In the genomic region with DNA sequence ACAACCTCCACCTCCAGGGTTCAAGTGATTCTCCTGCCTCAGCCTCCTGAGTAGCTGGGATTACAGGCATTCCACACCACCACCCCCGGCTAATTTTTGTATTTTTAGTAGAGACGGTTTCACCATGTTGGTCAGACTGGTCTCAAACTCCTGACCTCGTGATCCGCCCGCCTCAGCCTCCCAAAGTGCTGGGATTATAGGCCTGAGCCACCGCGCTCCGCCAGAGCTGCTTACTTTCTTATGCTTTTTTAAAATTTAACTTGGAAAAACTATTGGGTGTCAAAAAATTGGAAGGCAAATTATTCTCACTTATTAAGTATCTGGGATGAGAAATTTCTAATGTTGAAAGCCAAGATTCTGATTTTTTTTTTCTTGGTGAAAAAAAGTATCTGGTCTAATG, we compare ENCODE assay signal across 8 cellular contexts. TPM values are rescaled to one million over a fixed set of nuclear protein-coding genes. Genes with fewer than 3 reads are reported as not detected.
DNase-seq lines count a peak whose midpoint lies in the region; ATAC-seq and TF ChIP-seq lines count a peak whose summit lies in the region.
"Not testable (repeated sequence)": the region's sequence is repeated elsewhere in the genome, so short reads cannot be mapped to it uniquely, and the experiment has no call there.
"Had no signal": no experiment of that assay in that cellular context is flagged by ENCODE, and none has a peak within 500 bp of the region (broad histone marks: within the 10 kb centered on the region; RNA-seq: fewer than 3 reads in every experiment).

No MANE protein-coding gene starts in this region.

- POLR2A ChIA-PET in A673 (lab: Charles Lee; ENCODE audit: low non-redundant PET), result not testable (repeated sequence)

- H3K9ac ChIP-seq in subcutaneous abdominal adipose tissue (ENCODE audit: low read length in 5 of 5), result not testable (repeated sequence)

- CTCF ChIA-PET in A673 (lab: Charles Lee), result not testable (repeated sequence)

- not testable (repeated sequence) for H3K4me3 Mint-ChIP-seq in nephron

- H3K36me3 ChIP-seq in A673 (ENCODE audit: insufficient read depth, low read length, poor library complexity, severe bottlenecking), result peaks cover 40% of the 10 kb centered on the region
- peaks cover 42 to 47% of the 10 kb centered on the region in 2 donors for H3K36me3 ChIP-seq in ascending aorta
- H3K36me3 ChIP-seq in sigmoid colon, result peaks cover 4 to 43% (median 30%) of the 10 kb centered on the region in 4 donors
- H3K36me3 ChIP-seq in subcutaneous abdominal adipose tissue (ENCODE audit: control insufficient read depth in 5 of 5, insufficient read depth in 5 of 5, low read length in 5 of 5), result peaks cover 19 to 37% (median 25%) of the 10 kb centered on the region in 5 donors

- not testable (repeated sequence) for H3K4me3 ChIP-seq in A673 (ENCODE audit: low read depth, low read length, poor library complexity, severe bottlenecking); ascending aorta; sigmoid colon; subcutaneous abdominal adipose tissue (ENCODE audit: low read depth in 1 of 5, low read length in 5 of 5)

- intact Hi-C loops in A673 (cut with micrococcal nuclease; ENCODE audit: unreplicated experiment); ascending aorta (cut with DNase I); cardiac septum (cut with DNase I); sigmoid colon (cut with DNase I): not testable (repeated sequence)

- not testable (repeated sequence) for ATAC-seq in left lobe of liver

- not testable (repeated sequence) for TF ChIP-seq CTCF in A673 (conservative IDR thresholded peaks at IDR 0.05; ENCODE audit: low read depth, low read length); ascending aorta (IDR thresholded peaks at IDR 0.05); nephron (IDR thresholded peaks at IDR 0.05; ENCODE audit: unreplicated experiment in 3 of 3); sigmoid colon (IDR thresholded peaks at IDR 0.05)

- H3K4me1 ChIP-seq in A673 (ENCODE audit: insufficient read depth, low read length, poor library complexity, severe bottlenecking) (peaks cover 27% of the 10 kb centered on the region), ascending aorta (peaks cover 3 to 23% of the 10 kb centered on the region in 2 donors), sigmoid colon (peaks cover 0 to 39% (median 36%) of the 10 kb centered on the region in 4 donors), subcutaneous abdominal adipose tissue (ENCODE audit: control insufficient read depth in 5 of 5, insufficient read depth in 5 of 5, low read length in 5 of 5) (peaks cover 33 to 65% (median 53%) of the 10 kb centered on the region in 5 donors)

- not testable (repeated sequence) for TF ChIP-seq EP300 in sigmoid colon (IDR thresholded peaks at IDR 0.05)

- peaks cover 49% of the 10 kb centered on the region for H3K4me1 Mint-ChIP-seq in nephron

- H3K9me3 ChIP-seq in A673 (ENCODE audit: low read depth, low read length, poor library complexity, severe bottlenecking); ascending aorta; sigmoid colon; subcutaneous abdominal adipose tissue (ENCODE audit: control insufficient read depth in 5 of 5, low read length in 5 of 5): not testable (repeated sequence)

- H3K27me3 Mint-ChIP-seq in nephron (ENCODE audit: low read depth), result not testable (repeated sequence)

- 88 to 92% methylated on average over 8 of the region's 8 CpGs for WGBS in sigmoid colon, 2 donors

- BruUV-seq in A673 (replicated peaks; lab: Mats Ljungman, UMichigan), result not testable (repeated sequence)

- not testable (repeated sequence) for DNase-seq in A673 (ENCODE audit: low spot score)
- DNase-seq in ascending aorta (ENCODE audit: low spot score in 2 of 2) (peak in 1 of 2 donors; percentile 44), cardiac septum (ENCODE audit: low spot score) (peak; percentile 27), left lobe of liver (ENCODE audit: low spot score) (peak; percentile 14), sigmoid colon (peak; percentile 64)

- not testable (repeated sequence) for TF ChIP-seq POLR2A in sigmoid colon (IDR thresholded peaks at IDR 0.05)

- peaks cover 36% of the 10 kb centered on the region for H3K36me3 Mint-ChIP-seq in nephron (ENCODE audit: low read depth)

- H3K27ac Mint-ChIP-seq in nephron, result peak overlapping the region; percentile 95 to 99 (median 95)

- not testable (repeated sequence) for H3K27me3 ChIP-seq in A673 (replicated peaks; ENCODE audit: insufficient read depth, low read depth, low read length, poor library complexity); ascending aorta; sigmoid colon; subcutaneous abdominal adipose tissue (ENCODE audit: control insufficient read depth in 5 of 5, insufficient read depth in 4 of 5, low read length in 5 of 5)

- H3K27ac ChIP-seq in A673 (ENCODE audit: low read depth, low read length, poor library complexity, severe bottlenecking) (peak overlapping the region; percentile 74), ascending aorta (peak overlapping the region; percentile 94 to 99), sigmoid colon (peak overlapping the region; percentile 80 to 97 (median 91)), subcutaneous abdominal adipose tissue (ENCODE audit: low read depth, low read length) (peak overlapping the region; percentile 83)

- H3K9me3 Mint-ChIP-seq in nephron, result not testable (repeated sequence)

RNA-seq across cellular contexts. Expression of a gene that starts 3.7 kb away (rescaled TPM):
- 48.7 and 58.7 TPM in 2 replicates for total RNA-seq in A673 (2021)
- 200 TPM for total RNA-seq in ascending aorta
- total RNA-seq in cardiac septum, result 155 TPM
- total RNA-seq in left lobe of liver, result 7.5 TPM
- 100 to 1,000 TPM in 2 of 4 donors, 10 to 100 TPM in 2; 51.8 to 126 (median 94.6) TPM for total RNA-seq in sigmoid colon
- 10 to 100 TPM; 33.6 to 44.4 (median 34.9) TPM for polyA plus RNA-seq in sigmoid colon
- polyA plus RNA-seq: IgD-negative memory B cell had no signal

RNA-seq across cellular contexts. Expression of a gene that starts 31.5 kb away (rescaled TPM):
- 217 and 220 TPM in 2 replicates for total RNA-seq in A673 (2021)
- total RNA-seq in ascending aorta, result 93.8 TPM
- total RNA-seq in cardiac septum, result 118 TPM
- total RNA-seq in left lobe of liver, result 61.0 TPM
- 10 to 100 TPM; 74.9 to 88.3 (median 82.4) TPM for total RNA-seq in sigmoid colon
- polyA plus RNA-seq in sigmoid colon, result 100 to 1,000 TPM in 1 of 3 donors, 10 to 100 TPM in 2; 83.2 to 105 (median 88.9) TPM

RNA-seq across cellular contexts. Expression of a gene that starts 38.0 kb away (rescaled TPM):
- 34.3 and 34.6 TPM in 2 replicates for total RNA-seq in A673 (2021)
- 34.9 TPM for total RNA-seq in ascending aorta
- 24.0 TPM for total RNA-seq in cardiac septum
- total RNA-seq in left lobe of liver, result 5.4 TPM
- total RNA-seq in sigmoid colon, result 10 to 100 TPM; 23.8 to 65.8 (median 49.9) TPM
- polyA plus RNA-seq in sigmoid colon, result 10 to 100 TPM in 1 of 3 donors, 1 to 10 TPM in 2; 8.1 to 12.6 (median 9.3) TPM
